In genomic region chr17:3738562-3739295, GRCh38 we compare ENCODE assay signal across 8 cellular contexts. TPM values are rescaled to one million over a fixed set of nuclear protein-coding genes. Genes with fewer than 3 reads are reported as not detected.
DNase-seq lines count a peak whose midpoint lies in the region; ATAC-seq and TF ChIP-seq lines count a peak whose summit lies in the region.

No MANE protein-coding gene starts in this region.

- peak overlapping the region; percentile 58 for H3K4me2 ChIP-seq in DOHH2 (ENCODE audit: low read length)
- no peak overlapping the region for H3K4me2 ChIP-seq in MM.1S (ENCODE audit: low read depth, low read length)

- H3K9me2 ChIP-seq in DOHH2 (replicated peaks; ENCODE audit: control insufficient read depth, low read length) (no peaks in the 10 kb centered on the region), MM.1S (replicated peaks; ENCODE audit: insufficient read depth, low read length) (no peaks in the 10 kb centered on the region)

- no peaks in the 10 kb centered on the region for H4K20me1 ChIP-seq in DOHH2 (ENCODE audit: control insufficient read depth, insufficient read depth, low read depth, low read length)
- H4K20me1 ChIP-seq in MM.1S (ENCODE audit: insufficient read depth, low read length) = no peaks in the 10 kb centered on the region

- intact Hi-C loops in left lung (cut with DNase I) = no loop called here

- H3F3A ChIP-seq in DOHH2 (ENCODE audit: control insufficient read depth, insufficient read depth) (peaks cover 5% of the 10 kb centered on the region; the same call in 1 of the 2 replicates), MM.1S (ENCODE audit: insufficient read depth, low read length) (no peaks in the 10 kb centered on the region)

- ATAC-seq in left lung = peak; percentile 90

- H3K4me3 ChIP-seq in DOHH2 (ENCODE audit: low read length) = peak overlapping the region; percentile 45
- H3K4me3 ChIP-seq in left lung = no peak overlapping the region
- no peak overlapping the region for H3K4me3 ChIP-seq in MM.1S (ENCODE audit: low read length)

- H3K36me3 ChIP-seq in DOHH2 (ENCODE audit: control insufficient read depth, low read length) (no peaks in the 10 kb centered on the region), left lung (no peaks in the 10 kb centered on the region), MM.1S (replicated peaks; ENCODE audit: insufficient read depth, low read length) (no peaks in the 10 kb centered on the region)

- peaks cover 41% of the 10 kb centered on the region for H3K4me1 ChIP-seq in DOHH2 (ENCODE audit: control insufficient read depth, low read length)
- H3K4me1 ChIP-seq in left lung = peaks cover 6 to 15% of the 10 kb centered on the region in 2 donors
- no peaks in the 10 kb centered on the region for H3K4me1 ChIP-seq in MM.1S (ENCODE audit: low read length)

- H3K27ac ChIP-seq in DOHH2 (ENCODE audit: low read depth, low read length) (0 out of 2 replicates have a peak overlapping the region, but pooled peaks have one; percentile 5), left lung (no peak overlapping the region), MM.1S (ENCODE audit: low read length) (no peak overlapping the region)

- no peak for TF ChIP-seq CTCF in DOHH2 (IDR thresholded peaks at IDR 0.05; ENCODE audit: low read depth, low read length, poor library complexity, severe bottlenecking)
- no peak for TF ChIP-seq CTCF in left lung (IDR thresholded peaks at IDR 0.05)
- TF ChIP-seq CTCF in MM.1S (IDR thresholded peaks at IDR 0.05; ENCODE audit: low read length) = no peak

- DNase-seq in T-helper 22 cell (ENCODE audit: low read depth) (peak; percentile 34), astrocyte of the hippocampus (ENCODE audit: low read depth, low spot score) (peak; percentile 61), left lung (peak; percentile 74 to 82), amniotic stem cell (lab: John Stamatoyannopoulos, UW) (no peak), NCI-H2196 (lab: John Stamatoyannopoulos, UW; ENCODE audit: unreplicated experiment) (no peak), MM.1S (no peak)
- peak; percentile 65 for DNase-seq in stimulated activated CD8-positive, alpha-beta memory T cell treated with anti-CD3 and anti-CD28 coated beads, Interleukin-12 subunit alpha, Interleukin-12 subunit beta, amount 100 ng/mL, for 4 hours (ENCODE audit: low read depth)

- H3K27me3 ChIP-seq in DOHH2 (ENCODE audit: control insufficient read depth, low read length) (no peaks in the 10 kb centered on the region; the same call in 1 of the 2 replicates), left lung (no peaks in the 10 kb centered on the region), MM.1S (replicated peaks; ENCODE audit: insufficient read depth, low read length) (no peaks in the 10 kb centered on the region)

- H3K79me2 ChIP-seq in DOHH2 (ENCODE audit: control insufficient read depth, low read length) = no peaks in the 10 kb centered on the region
- no peaks in the 10 kb centered on the region for H3K79me2 ChIP-seq in MM.1S (ENCODE audit: low read length)

- H3K9me3 ChIP-seq in DOHH2 (ENCODE audit: control insufficient read depth, insufficient read depth, low read length) = no peaks in the 10 kb centered on the region
- no peaks in the 10 kb centered on the region for H3K9me3 ChIP-seq in left lung
- H3K9me3 ChIP-seq in MM.1S (replicated peaks; ENCODE audit: insufficient read depth, low read length) = no peaks in the 10 kb centered on the region

- no peak overlapping the region for H3K9ac ChIP-seq in MM.1S (ENCODE audit: low read length)

- no peak overlapping the region for H2AFZ ChIP-seq in MM.1S (ENCODE audit: low read length)

RNA-seq across cellular contexts. Expression of gene HASPIN, which starts 15.0 kb away (rescaled TPM):
- 1 to 10 TPM; 1.9 TPM for total RNA-seq in left lung

RNA-seq across cellular contexts. Expression of gene P2RX5, which starts 42.8 kb away (rescaled TPM):
- 1 to 10 TPM; 1.1 to 2.1 TPM for total RNA-seq in left lung

Comparison
In these comparisons a context has a peak if more than half of its experiments do, and no peak if none do; other contexts are left out.
1. DNase-seq: peak in T-helper 22 cell (single experiment), astrocyte of the hippocampus (single experiment), left lung (2 of 2) and stimulated activated CD8-positive, alpha-beta memory T cell treated with anti-CD3 and anti-CD28 coated beads, Interleukin-12 subunit alpha, Interleukin-12 subunit beta, amount 100 ng/mL, for 4 hours (single experiment); none in amniotic stem cell (single experiment), NCI-H2196 (single experiment) and MM.1S (single experiment).